1 cellular context compared by ENCODE assay signal in the genomic region with DNA sequence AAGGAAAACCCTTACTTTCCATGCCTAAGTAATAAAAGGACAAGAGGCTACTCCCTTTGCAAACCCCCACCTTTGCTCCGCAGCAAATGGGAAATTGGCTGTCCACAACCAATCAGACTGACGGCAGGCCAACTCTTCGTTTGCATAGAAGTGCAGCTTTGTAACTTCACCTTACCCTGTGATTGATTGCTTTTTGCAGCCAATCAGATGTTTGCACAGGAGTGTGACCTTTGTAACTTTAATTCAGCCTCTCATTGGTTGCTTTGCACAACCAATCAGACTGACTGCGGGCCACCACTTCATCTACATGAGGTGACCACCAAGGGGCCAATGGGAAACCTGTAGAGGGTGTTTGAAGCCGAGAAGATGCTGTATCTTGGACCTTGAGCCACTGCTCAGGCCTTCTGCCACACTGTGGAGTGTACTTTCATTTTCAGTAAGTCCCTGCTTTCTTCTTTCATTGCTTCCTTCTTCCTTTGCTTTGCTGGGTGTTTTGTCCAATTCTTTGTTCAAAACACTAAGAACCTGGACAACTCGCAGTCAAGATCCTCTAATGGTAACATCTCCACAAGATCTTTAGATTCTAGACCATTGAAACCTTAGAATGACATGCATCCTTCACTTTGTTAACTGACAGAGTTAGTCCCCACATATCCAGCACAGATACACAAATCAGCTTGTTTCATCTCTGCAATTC.
TF ChIP-seq lines count a peak whose summit lies in the region.

No MANE protein-coding gene starts in this region.

TF ChIP-seq in HepG2, 621 proteins besides CTCF, POLR2A, EP300 and RAD21 (continued from another document and continues in another):
- TF ChIP-seq TRIM24 (CRISPR knock-in tag; IDR thresholded peaks at IDR 0.05) (no peak), NFYC (CRISPR knock-in tag; IDR thresholded peaks at IDR 0.05) (peak; percentile 91), YEATS4 (CRISPR knock-in tag; IDR thresholded peaks at IDR 0.05; ENCODE audit: borderline replicate concordance) (peak; percentile 58; the same call in 1 of the 2 replicates), SIX4 (CRISPR knock-in tag; IDR thresholded peaks at IDR 0.05) (0 out of 2 replicates have a peak, but pooled peaks have one; percentile 38), ZBTB14 (CRISPR knock-in tag; IDR thresholded peaks at IDR 0.05) (no peak), RFXAP (CRISPR knock-in tag; IDR thresholded peaks at IDR 0.05; ENCODE audit: borderline replicate concordance) (peak; percentile 93), MED1 (CRISPR knock-in tag; IDR thresholded peaks at IDR 0.05) (peak; percentile 80), MATR3 (CRISPR knock-in tag; IDR thresholded peaks at IDR 0.05) (no peak), IKZF5 (CRISPR knock-in tag; IDR thresholded peaks at IDR 0.05) (peak; percentile 40; the same call in 1 of the 2 replicates), DNMT3B (CRISPR knock-in tag; conservative IDR thresholded peaks at IDR 0.05) (no peak), ZNF333 (CRISPR knock-in tag; IDR thresholded peaks at IDR 0.05; ENCODE audit: borderline replicate concordance) (no peak), PPARG (CRISPR knock-in tag; conservative IDR thresholded peaks at IDR 0.05) (peak; percentile 75), ZNF572 (CRISPR knock-in tag; IDR thresholded peaks at IDR 0.05) (no peak), ZEB1 (IDR thresholded peaks at IDR 0.05; ENCODE audit: insufficient replicate concordance, low read depth) (peak; percentile 18), ZNF615 (CRISPR knock-in tag; IDR thresholded peaks at IDR 0.05; ENCODE audit: borderline replicate concordance) (no peak), NR2C2 (CRISPR knock-in tag; IDR thresholded peaks at IDR 0.05; ENCODE audit: borderline replicate concordance) (peak; percentile 84), MAZ (IDR thresholded peaks at IDR 0.05; ENCODE audit: borderline replicate concordance, low read depth, low read length) (peak; percentile 51; the same call in 1 of the 2 replicates), MAZ (CRISPR knock-in tag; IDR thresholded peaks at IDR 0.05; ENCODE audit: low read depth) (no peak), CSRNP1 (CRISPR knock-in tag; IDR thresholded peaks at IDR 0.05) (no peak), KDM2A (CRISPR knock-in tag; IDR thresholded peaks at IDR 0.05; ENCODE audit: borderline replicate concordance, low read depth) (no peak), ZNF382 (CRISPR knock-in tag; IDR thresholded peaks at IDR 0.05; ENCODE audit: borderline replicate concordance) (no peak), DPF2 (CRISPR knock-in tag; IDR thresholded peaks at IDR 0.05; ENCODE audit: borderline replicate concordance, low read depth) (no peak), ARNT (IDR thresholded peaks at IDR 0.05) (no peak), CREM (IDR thresholded peaks at IDR 0.05) (peak; percentile 74), CREM (CRISPR knock-in tag; IDR thresholded peaks at IDR 0.05) (no peak), TCF7L2 (IDR thresholded peaks at IDR 0.05; ENCODE audit: low read depth, low read length) (no peak), ZNF792 (CRISPR knock-in tag; IDR thresholded peaks at IDR 0.05) (no peak), ZNF850 (CRISPR knock-in tag; conservative IDR thresholded peaks at IDR 0.05) (no peak), ZBTB2 (CRISPR knock-in tag; IDR thresholded peaks at IDR 0.05; ENCODE audit: low read depth) (no peak), ATF7 (IDR thresholded peaks at IDR 0.05) (no peak), ATF7 (CRISPR knock-in tag; IDR thresholded peaks at IDR 0.05) (no peak), ZNF598 (CRISPR knock-in tag; IDR thresholded peaks at IDR 0.05; ENCODE audit: borderline replicate concordance) (no peak), ATF6 (CRISPR knock-in tag; conservative IDR thresholded peaks at IDR 0.05) (no peak), BORCS8-MEF2B (CRISPR knock-in tag; IDR thresholded peaks at IDR 0.05) (no peak), ZNF296 (CRISPR knock-in tag; conservative IDR thresholded peaks at IDR 0.05) (no peak), HMG20A (CRISPR knock-in tag; IDR thresholded peaks at IDR 0.05; ENCODE audit: borderline replicate concordance) (no peak), GFI1 (CRISPR knock-in tag; IDR thresholded peaks at IDR 0.05; ENCODE audit: borderline replicate concordance) (no peak), ZNF232 (CRISPR knock-in tag; IDR thresholded peaks at IDR 0.05; ENCODE audit: borderline replicate concordance) (no peak), ZSCAN22 (CRISPR knock-in tag; IDR thresholded peaks at IDR 0.05) (no peak), ZNF616 (CRISPR knock-in tag; IDR thresholded peaks at IDR 0.05; ENCODE audit: low read depth) (no peak)
- TF ChIP-seq, protein P1, sequence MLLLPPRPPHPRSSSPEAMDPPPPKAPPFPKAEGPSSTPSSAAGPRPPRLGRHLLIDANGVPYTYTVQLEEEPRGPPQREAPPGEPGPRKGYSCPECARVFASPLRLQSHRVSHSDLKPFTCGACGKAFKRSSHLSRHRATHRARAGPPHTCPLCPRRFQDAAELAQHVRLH (CRISPR knock-in tag; IDR thresholded peaks at IDR 0.05; ENCODE audit: borderline replicate concordance, low read depth): no peak
- TF ChIP-seq, protein P2, sequence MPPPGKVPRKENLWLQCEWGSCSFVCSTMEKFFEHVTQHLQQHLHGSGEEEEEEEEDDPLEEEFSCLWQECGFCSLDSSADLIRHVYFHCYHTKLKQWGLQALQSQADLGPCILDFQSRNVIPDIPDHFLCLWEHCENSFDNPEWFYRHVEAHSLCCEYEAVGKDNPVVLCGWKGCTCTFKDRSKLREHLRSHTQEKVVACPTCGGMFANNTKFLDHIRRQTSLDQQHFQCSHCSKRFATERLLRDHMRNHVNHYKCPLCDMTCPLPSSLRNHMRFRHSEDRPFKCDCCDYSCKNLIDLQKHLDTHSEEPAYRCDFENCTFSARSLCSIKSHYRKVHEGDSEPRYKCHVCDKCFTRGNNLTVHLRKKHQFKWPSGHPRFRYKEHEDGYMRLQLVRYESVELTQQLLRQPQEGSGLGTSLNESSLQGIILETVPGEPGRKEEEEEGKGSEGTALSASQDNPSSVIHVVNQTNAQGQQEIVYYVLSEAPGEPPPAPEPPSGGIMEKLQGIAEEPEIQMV (CRISPR knock-in tag; IDR thresholded peaks at IDR 0.05; ENCODE audit: low read depth): 0 out of 2 replicates have a peak, but pooled peaks have one; percentile 52
- TF ChIP-seq, protein P3, sequence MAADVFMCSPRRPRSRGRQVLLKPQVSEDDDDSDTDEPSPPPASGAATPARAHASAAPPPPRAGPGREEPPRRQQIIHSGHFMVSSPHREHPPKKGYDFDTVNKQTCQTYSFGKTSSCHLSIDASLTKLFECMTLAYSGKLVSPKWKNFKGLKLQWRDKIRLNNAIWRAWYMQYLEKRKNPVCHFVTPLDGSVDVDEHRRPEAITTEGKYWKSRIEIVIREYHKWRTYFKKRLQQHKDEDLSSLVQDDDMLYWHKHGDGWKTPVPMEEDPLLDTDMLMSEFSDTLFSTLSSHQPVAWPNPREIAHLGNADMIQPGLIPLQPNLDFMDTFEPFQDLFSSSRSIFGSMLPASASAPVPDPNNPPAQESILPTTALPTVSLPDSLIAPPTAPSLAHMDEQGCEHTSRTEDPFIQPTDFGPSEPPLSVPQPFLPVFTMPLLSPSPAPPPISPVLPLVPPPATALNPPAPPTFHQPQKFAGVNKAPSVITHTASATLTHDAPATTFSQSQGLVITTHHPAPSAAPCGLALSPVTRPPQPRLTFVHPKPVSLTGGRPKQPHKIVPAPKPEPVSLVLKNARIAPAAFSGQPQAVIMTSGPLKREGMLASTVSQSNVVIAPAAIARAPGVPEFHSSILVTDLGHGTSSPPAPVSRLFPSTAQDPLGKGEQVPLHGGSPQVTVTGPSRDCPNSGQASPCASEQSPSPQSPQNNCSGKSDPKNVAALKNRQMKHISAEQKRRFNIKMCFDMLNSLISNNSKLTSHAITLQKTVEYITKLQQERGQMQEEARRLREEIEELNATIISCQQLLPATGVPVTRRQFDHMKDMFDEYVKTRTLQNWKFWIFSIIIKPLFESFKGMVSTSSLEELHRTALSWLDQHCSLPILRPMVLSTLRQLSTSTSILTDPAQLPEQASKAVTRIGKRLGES (CRISPR knock-in tag; IDR thresholded peaks at IDR 0.05; ENCODE audit: borderline replicate concordance): no peak
- TF ChIP-seq, protein P4, sequence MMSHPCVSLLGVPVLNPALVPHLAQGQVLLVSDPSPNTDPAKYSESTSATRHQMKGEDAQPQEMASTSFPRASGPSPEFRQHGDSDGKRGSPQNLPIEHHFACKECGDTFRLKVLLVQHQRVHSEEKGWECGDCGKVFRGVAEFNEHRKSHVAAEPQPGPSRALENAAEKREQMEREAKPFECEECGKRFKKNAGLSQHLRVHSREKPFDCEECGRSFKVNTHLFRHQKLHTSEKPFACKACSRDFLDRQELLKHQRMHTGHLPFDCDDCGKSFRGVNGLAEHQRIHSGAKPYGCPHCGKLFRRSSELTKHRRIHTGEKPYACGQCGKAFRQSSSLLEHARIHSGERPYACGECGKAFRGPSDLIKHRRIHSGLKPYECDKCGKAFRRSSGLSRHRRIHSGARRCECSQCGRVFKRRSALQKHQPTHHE (CRISPR knock-in tag; IDR thresholded peaks at IDR 0.05; ENCODE audit: borderline replicate concordance): peak; percentile 72; the same call in 1 of the 2 replicates
- TF ChIP-seq, protein P5, sequence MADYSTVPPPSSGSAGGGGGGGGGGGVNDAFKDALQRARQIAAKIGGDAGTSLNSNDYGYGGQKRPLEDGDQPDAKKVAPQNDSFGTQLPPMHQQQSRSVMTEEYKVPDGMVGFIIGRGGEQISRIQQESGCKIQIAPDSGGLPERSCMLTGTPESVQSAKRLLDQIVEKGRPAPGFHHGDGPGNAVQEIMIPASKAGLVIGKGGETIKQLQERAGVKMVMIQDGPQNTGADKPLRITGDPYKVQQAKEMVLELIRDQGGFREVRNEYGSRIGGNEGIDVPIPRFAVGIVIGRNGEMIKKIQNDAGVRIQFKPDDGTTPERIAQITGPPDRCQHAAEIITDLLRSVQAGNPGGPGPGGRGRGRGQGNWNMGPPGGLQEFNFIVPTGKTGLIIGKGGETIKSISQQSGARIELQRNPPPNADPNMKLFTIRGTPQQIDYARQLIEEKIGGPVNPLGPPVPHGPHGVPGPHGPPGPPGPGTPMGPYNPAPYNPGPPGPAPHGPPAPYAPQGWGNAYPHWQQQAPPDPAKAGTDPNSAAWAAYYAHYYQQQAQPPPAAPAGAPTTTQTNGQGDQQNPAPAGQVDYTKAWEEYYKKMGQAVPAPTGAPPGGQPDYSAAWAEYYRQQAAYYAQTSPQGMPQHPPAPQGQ (CRISPR knock-in tag; IDR thresholded peaks at IDR 0.05; ENCODE audit: borderline replicate concordance): no peak
- TF ChIP-seq, protein P6, sequence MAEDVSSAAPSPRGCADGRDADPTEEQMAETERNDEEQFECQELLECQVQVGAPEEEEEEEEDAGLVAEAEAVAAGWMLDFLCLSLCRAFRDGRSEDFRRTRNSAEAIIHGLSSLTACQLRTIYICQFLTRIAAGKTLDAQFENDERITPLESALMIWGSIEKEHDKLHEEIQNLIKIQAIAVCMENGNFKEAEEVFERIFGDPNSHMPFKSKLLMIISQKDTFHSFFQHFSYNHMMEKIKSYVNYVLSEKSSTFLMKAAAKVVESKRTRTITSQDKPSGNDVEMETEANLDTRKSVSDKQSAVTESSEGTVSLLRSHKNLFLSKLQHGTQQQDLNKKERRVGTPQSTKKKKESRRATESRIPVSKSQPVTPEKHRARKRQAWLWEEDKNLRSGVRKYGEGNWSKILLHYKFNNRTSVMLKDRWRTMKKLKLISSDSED (CRISPR knock-in tag; IDR thresholded peaks at IDR 0.05): no peak
